In genomic region chr9:97889941-97890557, GRCh38 we compare ENCODE assay signal across 8 cellular contexts. TPM values are rescaled to one million over a fixed set of nuclear protein-coding genes. Genes with fewer than 3 reads are reported as not detected.
A peak's percentile ranks its signal among the peaks of the same experiment; 100 is the strongest.
DNase-seq lines count a peak whose midpoint lies in the region; ATAC-seq and TF ChIP-seq lines count a peak whose summit lies in the region.

No MANE protein-coding gene starts in this region.

- H3K4me2 ChIP-seq in parathyroid adenoma (ENCODE audit: low read length) = no peak overlapping the region

- H3K4me1 ChIP-seq in BE2C = no peaks in the 10 kb centered on the region
- peaks cover 4% of the 10 kb centered on the region for H3K4me1 ChIP-seq in effector memory CD4-positive, alpha-beta T cell (ENCODE audit: control insufficient read depth, insufficient read depth, low read length, poor library complexity, severe bottlenecking)
- no peaks in the 10 kb centered on the region for H3K4me1 ChIP-seq in parathyroid adenoma

- H3K27me3 ChIP-seq in BE2C (peaks cover 27% of the 10 kb centered on the region), parathyroid adenoma (ENCODE audit: control insufficient read depth, insufficient read depth, low read length) (no peaks in the 10 kb centered on the region)
- no peaks in the 10 kb centered on the region for H3K27me3 ChIP-seq in effector memory CD4-positive, alpha-beta T cell (replicated peaks; ENCODE audit: control insufficient read depth, insufficient read depth, low read length, poor library complexity, severe bottlenecking)

- POLR2A ChIA-PET in HEK293T (lab: Yijun Ruan, JAX) = interaction anchor here (1.1 kb wide), 1 partner anchor 256 kb away, joined by 3 read pairs; the partner anchor contains the start of gene NCBP1

- H2AFZ ChIP-seq in parathyroid adenoma = no peak overlapping the region

- no peak overlapping the region for H3K27ac ChIP-seq in effector memory CD4-positive, alpha-beta T cell (ENCODE audit: insufficient read depth, low read length, poor library complexity, severe bottlenecking)
- no peak overlapping the region for H3K27ac ChIP-seq in parathyroid adenoma

- no peak overlapping the region for H3K9ac ChIP-seq in parathyroid adenoma

- H3K79me2 ChIP-seq in parathyroid adenoma = no peaks in the 10 kb centered on the region

- CTCF ChIA-PET in HEK293T (lab: Yijun Ruan, JAX) = interaction anchor here (0.6 to 2.2 kb wide), 7 partner anchors 11 to 186 kb away, joined by 3 to 21 read pairs (median 5); no protein-coding TSS in a partner anchor

- H3K36me3 ChIP-seq in BE2C (no peaks in the 10 kb centered on the region), parathyroid adenoma (ENCODE audit: control insufficient read depth, insufficient read depth, low read length) (no peaks in the 10 kb centered on the region)
- no peaks in the 10 kb centered on the region for H3K36me3 ChIP-seq in effector memory CD4-positive, alpha-beta T cell (ENCODE audit: control insufficient read depth, insufficient read depth, low read length)

- no peak for ATAC-seq in GM18867 (IDR thresholded peaks at IDR 0.05; ENCODE audit: unreplicated experiment)
- no peak for ATAC-seq in HG02763 (IDR thresholded peaks at IDR 0.05; ENCODE audit: unreplicated experiment)

- no peak overlapping the region for H3K4me3 ChIP-seq in BE2C (ENCODE audit: low read depth, low read length)
- no peak overlapping the region for H3K4me3 ChIP-seq in effector memory CD4-positive, alpha-beta T cell (ENCODE audit: insufficient read depth, low read depth, low read length, poor library complexity, severe bottlenecking)
- H3K4me3 ChIP-seq in parathyroid adenoma (ENCODE audit: low read depth, low read length) = no peak overlapping the region

- DNase-seq in BE2C (peak; percentile 51), HEK293T (ENCODE audit: extremely low spot score) (peak; percentile 72), anterior cingulate cortex (lab: John Stamatoyannopoulos, UW) (no peak)
- DNase-seq in activated CD4-positive, alpha-beta T cell treated with anti-CD3 and anti-CD28 coated beads for 48 hours = peak; percentile 80
- DNase-seq in effector memory CD4-positive, alpha-beta T cell = peak; percentile 21 to 48 (median 39)

- peak; percentile 83 for TF ChIP-seq CTCF in BE2C (IDR thresholded peaks at IDR 0.05; ENCODE audit: low read depth, low read length)
- peak; percentile 16 for TF ChIP-seq CTCF in parathyroid adenoma (IDR thresholded peaks at IDR 0.05)

- no peaks in the 10 kb centered on the region for H3K9me3 ChIP-seq in BE2C
- no peaks in the 10 kb centered on the region for H3K9me3 ChIP-seq in effector memory CD4-positive, alpha-beta T cell (ENCODE audit: control insufficient read depth, low read length)
- no peaks in the 10 kb centered on the region for H3K9me3 ChIP-seq in parathyroid adenoma (ENCODE audit: control insufficient read depth, low read length)

TF ChIP-seq in HEK293T, 16 proteins besides CTCF, POLR2A, EP300 and RAD21:
- no peak for TF ChIP-seq TARDBP (IDR thresholded peaks at IDR 0.05)
- TF ChIP-seq NFRKB (IDR thresholded peaks at IDR 0.05) = no peak
- no peak for TF ChIP-seq ELF4 (IDR thresholded peaks at IDR 0.05)
- no peak for TF ChIP-seq PKNOX1 (IDR thresholded peaks at IDR 0.05)
- TF ChIP-seq FOXA1 (IDR thresholded peaks at IDR 0.05) = no peak
- no peak for TF ChIP-seq LEF1 (IDR thresholded peaks at IDR 0.05; ENCODE audit: borderline replicate concordance)
- TF ChIP-seq HDGF (IDR thresholded peaks at IDR 0.05; ENCODE audit: borderline replicate concordance) = no peak

RNA-seq across cellular contexts. Expression of gene TRMO, which starts 32.3 kb away (rescaled TPM):
- 13.2 TPM for polyA plus RNA-seq in BE2C (2012; ENCODE audit: insufficient read depth, insufficient read length, low read depth)

RNA-seq across cellular contexts. Expression of gene FOXE1, which starts 37.0 kb away (rescaled TPM):
- not detected for polyA plus RNA-seq in BE2C (2012; ENCODE audit: insufficient read depth, insufficient read length, low read depth)

RNA-seq across cellular contexts. Expression of gene HEMGN, which starts 47.9 kb away (rescaled TPM):
- not detected for polyA plus RNA-seq in BE2C (2012; ENCODE audit: insufficient read depth, insufficient read length, low read depth)

Comparison
In these comparisons a context has a peak if more than half of its experiments do, and no peak if none do; other contexts are left out.
1. DNase-seq: peak in BE2C (single experiment), HEK293T (single experiment), activated CD4-positive, alpha-beta T cell treated with anti-CD3 and anti-CD28 coated beads for 48 hours (single experiment) and effector memory CD4-positive, alpha-beta T cell (3 of 3); none in anterior cingulate cortex (0 of 58).